Comparison of ENCODE assay signal across 1 cellular context in genomic region chr6:87700729-87701675, GRCh38.
TF ChIP-seq lines count a peak whose summit lies in the region.

No MANE protein-coding gene starts in this region.

TF ChIP-seq in HepG2, 621 proteins besides CTCF, POLR2A, EP300 and RAD21 (continued from another document and continues in another):
- TF ChIP-seq, protein P1, sequence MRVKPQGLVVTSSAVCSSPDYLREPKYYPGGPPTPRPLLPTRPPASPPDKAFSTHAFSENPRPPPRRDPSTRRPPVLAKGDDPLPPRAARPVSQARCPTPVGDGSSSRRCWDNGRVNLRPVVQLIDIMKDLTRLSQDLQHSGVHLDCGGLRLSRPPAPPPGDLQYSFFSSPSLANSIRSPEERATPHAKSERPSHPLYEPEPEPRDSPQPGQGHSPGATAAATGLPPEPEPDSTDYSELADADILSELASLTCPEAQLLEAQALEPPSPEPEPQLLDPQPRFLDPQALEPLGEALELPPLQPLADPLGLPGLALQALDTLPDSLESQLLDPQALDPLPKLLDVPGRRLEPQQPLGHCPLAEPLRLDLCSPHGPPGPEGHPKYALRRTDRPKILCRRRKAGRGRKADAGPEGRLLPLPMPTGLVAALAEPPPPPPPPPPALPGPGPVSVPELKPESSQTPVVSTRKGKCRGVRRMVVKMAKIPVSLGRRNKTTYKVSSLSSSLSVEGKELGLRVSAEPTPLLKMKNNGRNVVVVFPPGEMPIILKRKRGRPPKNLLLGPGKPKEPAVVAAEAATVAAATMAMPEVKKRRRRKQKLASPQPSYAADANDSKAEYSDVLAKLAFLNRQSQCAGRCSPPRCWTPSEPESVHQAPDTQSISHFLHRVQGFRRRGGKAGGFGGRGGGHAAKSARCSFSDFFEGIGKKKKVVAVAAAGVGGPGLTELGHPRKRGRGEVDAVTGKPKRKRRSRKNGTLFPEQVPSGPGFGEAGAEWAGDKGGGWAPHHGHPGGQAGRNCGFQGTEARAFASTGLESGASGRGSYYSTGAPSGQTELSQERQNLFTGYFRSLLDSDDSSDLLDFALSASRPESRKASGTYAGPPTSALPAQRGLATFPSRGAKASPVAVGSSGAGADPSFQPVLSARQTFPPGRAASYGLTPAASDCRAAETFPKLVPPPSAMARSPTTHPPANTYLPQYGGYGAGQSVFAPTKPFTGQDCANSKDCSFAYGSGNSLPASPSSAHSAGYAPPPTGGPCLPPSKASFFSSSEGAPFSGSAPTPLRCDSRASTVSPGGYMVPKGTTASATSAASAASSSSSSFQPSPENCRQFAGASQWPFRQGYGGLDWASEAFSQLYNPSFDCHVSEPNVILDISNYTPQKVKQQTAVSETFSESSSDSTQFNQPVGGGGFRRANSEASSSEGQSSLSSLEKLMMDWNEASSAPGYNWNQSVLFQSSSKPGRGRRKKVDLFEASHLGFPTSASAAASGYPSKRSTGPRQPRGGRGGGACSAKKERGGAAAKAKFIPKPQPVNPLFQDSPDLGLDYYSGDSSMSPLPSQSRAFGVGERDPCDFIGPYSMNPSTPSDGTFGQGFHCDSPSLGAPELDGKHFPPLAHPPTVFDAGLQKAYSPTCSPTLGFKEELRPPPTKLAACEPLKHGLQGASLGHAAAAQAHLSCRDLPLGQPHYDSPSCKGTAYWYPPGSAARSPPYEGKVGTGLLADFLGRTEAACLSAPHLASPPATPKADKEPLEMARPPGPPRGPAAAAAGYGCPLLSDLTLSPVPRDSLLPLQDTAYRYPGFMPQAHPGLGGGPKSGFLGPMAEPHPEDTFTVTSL (CRISPR knock-in tag; IDR thresholded peaks at IDR 0.05; ENCODE audit: borderline replicate concordance): no peak
- no peak for TF ChIP-seq ZFP41 (CRISPR knock-in tag; IDR thresholded peaks at IDR 0.05; ENCODE audit: borderline replicate concordance)
- no peak for TF ChIP-seq ZNF205 (CRISPR knock-in tag; IDR thresholded peaks at IDR 0.05)
- TF ChIP-seq PITX1 (CRISPR knock-in tag; IDR thresholded peaks at IDR 0.05): no peak
- peak; percentile 57; the same call in 1 of the 2 replicates for TF ChIP-seq TGIF2 (CRISPR knock-in tag; IDR thresholded peaks at IDR 0.05)
- no peak; the same call in 1 of the 2 replicates for TF ChIP-seq ZNF746 (CRISPR knock-in tag; IDR thresholded peaks at IDR 0.05)
- no peak for TF ChIP-seq ZNF451 (CRISPR knock-in tag; IDR thresholded peaks at IDR 0.05)
- no peak for TF ChIP-seq ARNT2 (CRISPR knock-in tag; IDR thresholded peaks at IDR 0.05; ENCODE audit: low read depth)
- TF ChIP-seq TEAD3 (CRISPR knock-in tag; optimal IDR thresholded peaks at IDR 0.05; ENCODE audit: borderline replicate concordance): no peak
- no peak for TF ChIP-seq PAXIP1 (CRISPR knock-in tag; conservative IDR thresholded peaks at IDR 0.05)
- TF ChIP-seq ZNF891 (CRISPR knock-in tag; IDR thresholded peaks at IDR 0.05): 0 out of 2 replicates have a peak, but pooled peaks have one; percentile 6
- no peak for TF ChIP-seq BHLHE40 (IDR thresholded peaks at IDR 0.05; ENCODE audit: low read length)
- TF ChIP-seq, protein P2, sequence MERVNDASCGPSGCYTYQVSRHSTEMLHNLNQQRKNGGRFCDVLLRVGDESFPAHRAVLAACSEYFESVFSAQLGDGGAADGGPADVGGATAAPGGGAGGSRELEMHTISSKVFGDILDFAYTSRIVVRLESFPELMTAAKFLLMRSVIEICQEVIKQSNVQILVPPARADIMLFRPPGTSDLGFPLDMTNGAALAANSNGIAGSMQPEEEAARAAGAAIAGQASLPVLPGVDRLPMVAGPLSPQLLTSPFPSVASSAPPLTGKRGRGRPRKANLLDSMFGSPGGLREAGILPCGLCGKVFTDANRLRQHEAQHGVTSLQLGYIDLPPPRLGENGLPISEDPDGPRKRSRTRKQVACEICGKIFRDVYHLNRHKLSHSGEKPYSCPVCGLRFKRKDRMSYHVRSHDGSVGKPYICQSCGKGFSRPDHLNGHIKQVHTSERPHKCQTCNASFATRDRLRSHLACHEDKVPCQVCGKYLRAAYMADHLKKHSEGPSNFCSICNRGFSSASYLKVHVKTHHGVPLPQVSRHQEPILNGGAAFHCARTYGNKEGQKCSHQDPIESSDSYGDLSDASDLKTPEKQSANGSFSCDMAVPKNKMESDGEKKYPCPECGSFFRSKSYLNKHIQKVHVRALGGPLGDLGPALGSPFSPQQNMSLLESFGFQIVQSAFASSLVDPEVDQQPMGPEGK (CRISPR knock-in tag; IDR thresholded peaks at IDR 0.05): 0 out of 2 replicates have a peak, but pooled peaks have one; percentile 24
- TF ChIP-seq FLYWCH1 (CRISPR knock-in tag; IDR thresholded peaks at IDR 0.05): no peak
- no peak for TF ChIP-seq ZNF460 (CRISPR knock-in tag; IDR thresholded peaks at IDR 0.05; ENCODE audit: borderline replicate concordance)
- no peak for TF ChIP-seq NFAT5 (CRISPR knock-in tag; IDR thresholded peaks at IDR 0.05)
- no peak for TF ChIP-seq RBFOX2 (IDR thresholded peaks at IDR 0.05; ENCODE audit: low read depth, low read length)
- TF ChIP-seq ZSCAN25 (CRISPR knock-in tag; IDR thresholded peaks at IDR 0.05): no peak
- no peak for TF ChIP-seq ZNF263 (CRISPR knock-in tag; IDR thresholded peaks at IDR 0.05)
- no peak for TF ChIP-seq ZMYM3 (CRISPR knock-in tag; IDR thresholded peaks at IDR 0.05)
- no peak for TF ChIP-seq SP140L (CRISPR knock-in tag; IDR thresholded peaks at IDR 0.05; ENCODE audit: borderline replicate concordance)
- no peak for TF ChIP-seq MAFF (IDR thresholded peaks at IDR 0.05; ENCODE audit: low read depth, low read length)
- TF ChIP-seq ZNF724P (CRISPR knock-in tag; IDR thresholded peaks at IDR 0.05; ENCODE audit: borderline replicate concordance): peak; percentile 7; the same call in 1 of the 2 replicates
- 0 out of 2 replicates have a peak, but pooled peaks have one; percentile 12 for TF ChIP-seq SOX5 (CRISPR knock-in tag; IDR thresholded peaks at IDR 0.05; ENCODE audit: borderline replicate concordance)
- TF ChIP-seq ZNF556 (CRISPR knock-in tag; IDR thresholded peaks at IDR 0.05; ENCODE audit: borderline replicate concordance): no peak
- TF ChIP-seq CEBPZ (IDR thresholded peaks at IDR 0.05; ENCODE audit: low read length): no peak
- no peak for TF ChIP-seq ZBTB14 (CRISPR knock-in tag; IDR thresholded peaks at IDR 0.05)
- 0 out of 2 replicates have a peak, but pooled peaks have one; percentile 15 for TF ChIP-seq TCF7 (IDR thresholded peaks at IDR 0.05; ENCODE audit: low read depth)
- no peak; the same call in 1 of the 2 replicates for TF ChIP-seq ZNF430 (CRISPR knock-in tag; IDR thresholded peaks at IDR 0.05)
- TF ChIP-seq, protein P3, sequence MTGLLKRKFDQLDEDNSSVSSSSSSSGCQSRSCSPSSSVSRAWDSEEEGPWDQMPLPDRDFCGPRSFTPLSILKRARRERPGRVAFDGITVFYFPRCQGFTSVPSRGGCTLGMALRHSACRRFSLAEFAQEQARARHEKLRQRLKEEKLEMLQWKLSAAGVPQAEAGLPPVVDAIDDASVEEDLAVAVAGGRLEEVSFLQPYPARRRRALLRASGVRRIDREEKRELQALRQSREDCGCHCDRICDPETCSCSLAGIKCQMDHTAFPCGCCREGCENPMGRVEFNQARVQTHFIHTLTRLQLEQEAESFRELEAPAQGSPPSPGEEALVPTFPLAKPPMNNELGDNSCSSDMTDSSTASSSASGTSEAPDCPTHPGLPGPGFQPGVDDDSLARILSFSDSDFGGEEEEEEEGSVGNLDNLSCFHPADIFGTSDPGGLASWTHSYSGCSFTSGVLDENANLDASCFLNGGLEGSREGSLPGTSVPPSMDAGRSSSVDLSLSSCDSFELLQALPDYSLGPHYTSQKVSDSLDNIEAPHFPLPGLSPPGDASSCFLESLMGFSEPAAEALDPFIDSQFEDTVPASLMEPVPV (CRISPR knock-in tag; IDR thresholded peaks at IDR 0.05): 0 out of 2 replicates have a peak, but pooled peaks have one; percentile 3
